Comparison of ENCODE assay signal across 8 cellular contexts in the genomic region with DNA sequence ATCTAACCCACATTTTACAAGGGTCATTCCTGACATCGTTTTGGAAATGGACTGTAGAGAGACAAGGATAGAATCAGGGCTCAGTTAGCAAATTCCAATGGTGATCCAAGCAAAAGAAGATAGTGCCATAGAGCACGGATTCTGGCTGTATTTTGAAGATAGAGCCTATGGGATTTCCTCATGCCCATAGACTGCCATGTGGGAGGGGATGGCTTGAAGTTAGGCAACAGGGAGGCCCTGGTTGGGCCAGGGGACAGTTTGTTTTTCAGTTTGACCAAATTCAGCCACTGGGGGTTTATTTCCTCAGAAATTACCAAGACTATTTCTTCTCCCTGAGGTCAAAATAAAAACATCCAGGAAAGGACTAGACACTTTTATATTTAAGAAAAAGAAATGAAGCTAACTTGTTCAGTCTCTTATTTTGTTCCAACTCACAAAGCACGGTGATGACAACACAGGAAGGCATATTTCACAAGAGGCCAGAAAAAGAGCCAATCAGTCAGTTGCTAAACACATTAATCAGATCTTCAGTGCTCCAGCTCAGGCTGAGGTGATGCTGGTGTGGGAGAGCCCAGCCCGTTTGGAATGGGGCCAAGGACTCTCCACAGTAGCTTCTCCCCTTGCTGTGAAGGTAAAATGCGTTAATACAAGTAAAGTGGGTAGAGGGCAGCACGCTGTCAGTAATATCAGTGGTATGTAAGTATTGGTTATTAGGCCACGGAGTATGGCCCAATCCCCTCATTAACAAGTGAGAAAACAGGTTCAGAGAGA. TPM values are rescaled to one million over a fixed set of nuclear protein-coding genes. Genes with fewer than 3 reads are reported as not detected.
DNase-seq lines count a peak whose midpoint lies in the region; ATAC-seq and TF ChIP-seq lines count a peak whose summit lies in the region.

No MANE protein-coding gene starts in this region.

- POLR2A ChIA-PET in activated CD4-positive, alpha-beta T cell treated with anti-CD3 and anti-CD28 coated beads for 36 hours (lab: Charles Lee) = interaction anchor here (0.5 kb wide), 1 partner anchor 66 kb away, joined by 3 read pairs; no protein-coding TSS in a partner anchor

- intact Hi-C loops in gastrocnemius medialis (cut with DNase I; ENCODE audit: low total_unique reads) = no loop called here
- intact Hi-C loops in activated CD4-positive, alpha-beta T cell treated with anti-CD3 and anti-CD28 coated beads for 36 hours (cut with DNase I, micrococcal nuclease) = no loop called here

- no peaks in the 10 kb centered on the region for H3K36me3 ChIP-seq in gastrocnemius medialis

- H3K27me3 Mint-ChIP-seq in activated CD4-positive, alpha-beta T cell treated with anti-CD3 and anti-CD28 coated beads for 36 hours = no peaks in the 10 kb centered on the region

- DNase-seq in HT1080 (ENCODE audit: low read depth) (peak; percentile 81), OCI-M2 (lab: John Stamatoyannopoulos, UW; ENCODE audit: unreplicated experiment) (peak; percentile 39), fibroblast of mammary gland (ENCODE audit: low read depth) (peak; percentile 98), gastrocnemius medialis (peak; percentile 41 to 68), amygdala (lab: John Stamatoyannopoulos, UW) (no peak)
- no peak for DNase-seq in activated CD4-positive, alpha-beta T cell treated with anti-CD3 and anti-CD28 coated beads for 36 hours
- no peak for DNase-seq in stimulated activated CD4-positive, alpha-beta T cell treated with anti-CD3 and anti-CD28 coated beads, Interleukin-2, amount 100 ng/mL, for 24 hours

- peaks cover 0 to 4% of the 10 kb centered on the region in 2 donors for H3K4me1 ChIP-seq in gastrocnemius medialis

- no peak overlapping the region for H3K4me3 Mint-ChIP-seq in activated CD4-positive, alpha-beta T cell treated with anti-CD3 and anti-CD28 coated beads for 36 hours

- peak overlapping the region; percentile 64 to 76 (median 68) for H3K27ac ChIP-seq in gastrocnemius medialis

- peak in 1 of 2 donors; percentile 9 for TF ChIP-seq POLR2A in gastrocnemius medialis (IDR thresholded peaks at IDR 0.05)

- no peak for ATAC-seq in gastrocnemius medialis
- ATAC-seq in GM21515 (IDR thresholded peaks at IDR 0.05; ENCODE audit: unreplicated experiment) = no peak
- no peak for ATAC-seq in activated CD4-positive, alpha-beta T cell treated with anti-CD3 and anti-CD28 coated beads for 36 hours

- TF ChIP-seq CTCF in fibroblast of mammary gland (conservative IDR thresholded peaks at IDR 0.05; ENCODE audit: control insufficient read depth, insufficient read depth, low read depth, low read length) = no peak
- TF ChIP-seq CTCF in gastrocnemius medialis (IDR thresholded peaks at IDR 0.05 in 4 of 5, conservative IDR thresholded peaks at IDR 0.05 in 1 of 5) = no peak

- H3K9me3 ChIP-seq in gastrocnemius medialis = no peaks in the 10 kb centered on the region

- CTCF ChIA-PET in activated CD4-positive, alpha-beta T cell treated with anti-CD3 and anti-CD28 coated beads for 36 hours (lab: Charles Lee) = interaction anchor here (0.6 to 2.9 kb wide), 4 partner anchors 16 to 486 kb away, joined by 3 to 15 read pairs (median 6); a partner anchor contains a TSS

- H3K9me3 Mint-ChIP-seq in activated CD4-positive, alpha-beta T cell treated with anti-CD3 and anti-CD28 coated beads for 36 hours (ENCODE audit: low read depth) = no peaks in the 10 kb centered on the region

- H3K4me3 ChIP-seq in fibroblast of mammary gland (ENCODE audit: control insufficient read depth, low read depth, low read length) = no peak overlapping the region
- H3K4me3 ChIP-seq in gastrocnemius medialis = no peak overlapping the region

- peaks cover under 1% of the 10 kb centered on the region for H3K36me3 Mint-ChIP-seq in activated CD4-positive, alpha-beta T cell treated with anti-CD3 and anti-CD28 coated beads for 36 hours (ENCODE audit: low read depth)

- no peaks in the 10 kb centered on the region for H3K27me3 ChIP-seq in gastrocnemius medialis

- H3K4me1 Mint-ChIP-seq in activated CD4-positive, alpha-beta T cell treated with anti-CD3 and anti-CD28 coated beads for 36 hours = peaks cover 9% of the 10 kb centered on the region

- in situ Hi-C loops in gastrocnemius medialis (cut with MboI; ENCODE audit: low sequenced_read_pairs in 4 of 4) = no loop called here

- no peak overlapping the region for H3K27ac Mint-ChIP-seq in activated CD4-positive, alpha-beta T cell treated with anti-CD3 and anti-CD28 coated beads for 36 hours

RNA-seq across cellular contexts. Expression of a gene that starts 4.4 kb away (rescaled TPM):
- total RNA-seq in HT1080 (2014; rRNA removed; shearing (Covaris generic)) = 30.5 and 40.8 TPM in 2 replicates
- 32.2 and 43.3 TPM in 2 replicates for polyA plus RNA-seq in HT1080 (2015; cell fraction: cytosol; rRNA removed)
- polyA plus RNA-seq in HT1080 (2015; cell fraction: nucleus; rRNA removed) = 62.4 and 66.8 TPM in 2 replicates
- total RNA-seq in gastrocnemius medialis = 10 to 100 TPM; 66.6 to 92.6 (median 72.8) TPM
- total RNA-seq in activated CD4-positive, alpha-beta T cell treated with anti-CD3 and anti-CD28 coated beads for 36 hours = 10 to 100 TPM; 31.7 to 49.0 TPM

RNA-seq across cellular contexts. Expression of a gene that starts 15.3 kb away (rescaled TPM):
- total RNA-seq in HT1080 (2014; rRNA removed; shearing (Covaris generic)) = 4.4 and 5.9 TPM in 2 replicates
- polyA plus RNA-seq in HT1080 (2015; cell fraction: cytosol; rRNA removed) = 14.0 and 15.5 TPM in 2 replicates
- 6.1 and 6.4 TPM in 2 replicates for polyA plus RNA-seq in HT1080 (2015; cell fraction: nucleus; rRNA removed)
- total RNA-seq in gastrocnemius medialis = 10 to 100 TPM; 14.2 to 17.9 (median 15.4) TPM
- total RNA-seq in activated CD4-positive, alpha-beta T cell treated with anti-CD3 and anti-CD28 coated beads for 36 hours = 10 to 100 TPM; 16.8 to 16.9 TPM

Comparison
In these comparisons a context has a peak if more than half of its experiments do, and no peak if none do; other contexts are left out.
1. DNase-seq: peak in HT1080 (single experiment), OCI-M2 (single experiment), fibroblast of mammary gland (single experiment) and gastrocnemius medialis (2 of 2); none in amygdala (0 of 56), activated CD4-positive, alpha-beta T cell treated with anti-CD3 and anti-CD28 coated beads for 36 hours (single experiment) and stimulated activated CD4-positive, alpha-beta T cell treated with anti-CD3 and anti-CD28 coated beads, Interleukin-2, amount 100 ng/mL, for 24 hours (0 of 2).